ENCODE assay signal across 9 cellular contexts in the genomic region with DNA sequence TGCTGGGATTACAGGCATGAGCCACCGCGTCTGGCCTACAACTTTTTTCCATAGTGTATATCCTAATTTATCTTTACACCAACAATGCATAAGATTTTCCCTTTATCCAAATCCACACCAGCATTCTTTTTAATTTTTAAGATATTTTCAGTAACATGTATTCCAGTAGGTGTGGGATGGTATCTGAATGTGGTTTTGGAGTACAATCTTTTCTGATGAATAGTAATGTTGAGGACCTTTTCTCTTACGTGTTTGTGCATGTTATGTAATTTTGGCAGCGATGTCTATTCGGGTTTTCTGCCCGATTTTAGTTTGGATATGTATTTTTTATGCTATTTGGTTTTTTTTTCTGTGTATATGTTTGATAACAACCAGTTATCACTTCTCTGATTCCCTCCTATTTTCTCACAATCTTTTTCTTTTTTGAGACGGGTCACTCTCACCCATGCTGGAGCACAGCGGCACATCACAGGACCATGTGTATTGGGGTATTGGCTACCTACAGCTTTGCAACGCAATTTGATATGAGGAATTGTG.
A peak's percentile ranks its signal among the peaks of the same experiment; 100 is the strongest.
DNase-seq lines count a peak whose midpoint lies in the region; ATAC-seq and TF ChIP-seq lines count a peak whose summit lies in the region.
"Had no signal": no experiment of that assay in that cellular context is flagged by ENCODE, and none has a peak within 500 bp of the region (broad histone marks: within the 10 kb centered on the region; RNA-seq: fewer than 3 reads in every experiment).

No MANE protein-coding gene starts in this region.

- no peak overlapping the region for H3K27ac ChIP-seq in left lung

- H3K4me3 ChIP-seq in left lung, result peak overlapping the region in 1 of 2 donors; percentile 64

- H3K36me3 Mint-ChIP-seq in activated naive CD4-positive, alpha-beta T cell treated with anti-CD3 and anti-CD28 coated beads, Interleukin-2, amount 10 ng/mL, durations not matched to agents 7 days and 5 days, result peaks cover 25% of the 10 kb centered on the region
- peaks cover 16 to 18% of the 10 kb centered on the region in 2 donors for H3K36me3 Mint-ChIP-seq in stimulated activated naive B cell treated with anti-CD40 and anti-IgM and Interleukin-4, amounts not matched to agents 10 μg/mL and 1 μg/mL and 100 μg/mL, for 72 hours

- TF ChIP-seq CTCF in left lung (IDR thresholded peaks at IDR 0.05), result no peak

- H3K9me3 Mint-ChIP-seq in activated naive CD4-positive, alpha-beta T cell treated with anti-CD3 and anti-CD28 coated beads, Interleukin-2, amount 10 ng/mL, durations not matched to agents 7 days and 5 days, result no peaks in the 10 kb centered on the region
- no peaks in the 10 kb centered on the region for H3K9me3 Mint-ChIP-seq in stimulated activated naive B cell treated with anti-CD40 and anti-IgM and Interleukin-4, amounts not matched to agents 10 μg/mL and 1 μg/mL and 100 μg/mL, for 72 hours

- peaks cover 5% of the 10 kb centered on the region for H3K27me3 Mint-ChIP-seq in activated naive CD4-positive, alpha-beta T cell treated with anti-CD3 and anti-CD28 coated beads, Interleukin-2, amount 10 ng/mL, durations not matched to agents 7 days and 5 days
- no peaks in the 10 kb centered on the region for H3K27me3 Mint-ChIP-seq in stimulated activated naive B cell treated with anti-CD40 and anti-IgM and Interleukin-4, amounts not matched to agents 10 μg/mL and 1 μg/mL and 100 μg/mL, for 72 hours

- CTCF ChIA-PET in activated naive CD4-positive, alpha-beta T cell treated with anti-CD3 and anti-CD28 coated beads, Interleukin-2, amount 10 ng/mL, durations not matched to agents 7 days and 5 days (lab: Charles Lee), result interaction anchor here (1.0 kb wide), 1 partner anchor 12 kb away, joined by 5 read pairs; no protein-coding TSS in a partner anchor

- H3K4me1 ChIP-seq in left lung, result peaks cover 7 to 46% of the 10 kb centered on the region in 2 donors

- H3K4me3 Mint-ChIP-seq in activated naive CD4-positive, alpha-beta T cell treated with anti-CD3 and anti-CD28 coated beads, Interleukin-2, amount 10 ng/mL, durations not matched to agents 7 days and 5 days, result peak overlapping the region; percentile 86
- H3K4me3 Mint-ChIP-seq in stimulated activated naive B cell treated with anti-CD40 and anti-IgM and Interleukin-4, amounts not matched to agents 10 μg/mL and 1 μg/mL and 100 μg/mL, for 72 hours, result peak overlapping the region; percentile 63 to 87

- H3K9me3 ChIP-seq in left lung, result no peaks in the 10 kb centered on the region

- H3K36me3 ChIP-seq in left lung, result peaks cover 0 to 24% of the 10 kb centered on the region in 2 donors

- peaks cover 60% of the 10 kb centered on the region for H3K4me1 Mint-ChIP-seq in activated naive CD4-positive, alpha-beta T cell treated with anti-CD3 and anti-CD28 coated beads, Interleukin-2, amount 10 ng/mL, durations not matched to agents 7 days and 5 days
- H3K4me1 Mint-ChIP-seq in stimulated activated naive B cell treated with anti-CD40 and anti-IgM and Interleukin-4, amounts not matched to agents 10 μg/mL and 1 μg/mL and 100 μg/mL, for 72 hours, result peaks cover 31 to 49% of the 10 kb centered on the region in 2 donors

- H3K27ac Mint-ChIP-seq in activated naive CD4-positive, alpha-beta T cell treated with anti-CD3 and anti-CD28 coated beads, Interleukin-2, amount 10 ng/mL, durations not matched to agents 7 days and 5 days, result no peak overlapping the region
- no peak overlapping the region for H3K27ac Mint-ChIP-seq in stimulated activated naive B cell treated with anti-CD40 and anti-IgM and Interleukin-4, amounts not matched to agents 10 μg/mL and 1 μg/mL and 100 μg/mL, for 72 hours

- H3K27me3 ChIP-seq in left lung, result no peaks in the 10 kb centered on the region

- no peak for DNase-seq in activated naive CD4-positive, alpha-beta T cell treated with anti-CD3 and anti-CD28 coated beads, Interleukin-2, amount 10 ng/mL, durations not matched to agents 7 days and 5 days
- no peak for DNase-seq in activated naive CD4-positive, alpha-beta T cell treated with anti-CD3 and anti-CD28 coated beads, Interleukin-2, amount 50 U/mL, for 16 hours
- DNase-seq in RKO (ENCODE audit: low spot score) (peak; percentile 42), fibroblast of peridontal ligament (ENCODE audit: extremely low read depth) (peak; percentile 1), cerebellum (ENCODE audit: low spot score) (no peak), left lung (no peak), amniotic stem cell (lab: John Stamatoyannopoulos, UW) (no peak)
- no peak for DNase-seq in stimulated activated naive B cell treated with anti-CD40 and anti-IgM and Interleukin-4, amounts not matched to agents 10 μg/mL and 1 μg/mL and 100 μg/mL, for 72 hours
- DNase-seq: NCI-H748 treated with DMSO at 0.1 percent for 48 hours had no signal

- no peak for ATAC-seq in stimulated activated naive B cell treated with anti-CD40 and anti-IgM and Interleukin-4, amounts not matched to agents 10 μg/mL and 1 μg/mL and 100 μg/mL, for 72 hours (replicated peaks)
- ATAC-seq in left lung, result no peak

- intact Hi-C loops in left lung (cut with DNase I), result no loop called here

Comparison
In these comparisons a context has a peak if more than half of its experiments do, and no peak if none do; other contexts are left out.
1. DNase-seq: peak in RKO (single experiment) and fibroblast of peridontal ligament (single experiment); none in activated naive CD4-positive, alpha-beta T cell treated with anti-CD3 and anti-CD28 coated beads, Interleukin-2, amount 10 ng/mL, durations not matched to agents 7 days and 5 days (single experiment), activated naive CD4-positive, alpha-beta T cell treated with anti-CD3 and anti-CD28 coated beads, Interleukin-2, amount 50 U/mL, for 16 hours (single experiment), stimulated activated naive B cell treated with anti-CD40 and anti-IgM and Interleukin-4, amounts not matched to agents 10 μg/mL and 1 μg/mL and 100 μg/mL, for 72 hours (single experiment), cerebellum (single experiment), left lung (0 of 2) and amniotic stem cell (single experiment).